9 cellular contexts compared by ENCODE assay signal in the genomic region with DNA sequence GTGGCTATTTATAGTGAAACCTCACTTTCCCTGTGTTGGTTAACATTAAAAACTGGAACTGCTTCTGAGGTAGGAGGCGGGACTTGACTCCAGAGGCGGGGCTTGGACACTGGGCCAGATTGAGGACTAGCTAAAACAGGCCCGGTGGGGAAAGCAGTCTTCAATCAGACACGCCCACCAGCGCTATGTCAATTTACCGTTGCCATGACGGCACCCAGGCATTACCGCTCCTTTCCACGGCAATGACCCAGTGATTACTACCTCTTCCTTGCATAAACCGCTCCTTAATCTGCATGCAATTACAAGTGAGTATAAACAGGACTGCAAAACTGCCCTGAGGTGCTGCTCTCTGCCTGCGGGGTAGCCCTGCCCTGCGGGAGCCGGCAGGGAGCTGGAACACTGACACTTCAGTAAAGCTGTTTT. TPM values are rescaled to one million over a fixed set of nuclear protein-coding genes. Genes with fewer than 3 reads are reported as not detected.
A peak's percentile ranks its signal among the peaks of the same experiment; 100 is the strongest.
DNase-seq lines count a peak whose midpoint lies in the region; ATAC-seq lines count a peak whose summit lies in the region.
"Had no signal": no experiment of that assay in that cellular context is flagged by ENCODE, and none has a peak within 500 bp of the region (broad histone marks: within the 10 kb centered on the region; RNA-seq: fewer than 3 reads in every experiment).

No MANE protein-coding gene starts in this region.

- no peaks in the 10 kb centered on the region for H3K36me3 ChIP-seq in MG63

- peak; percentile 97 for ATAC-seq in sciatic nerve
- ATAC-seq in HG03354 (IDR thresholded peaks at IDR 0.05; ENCODE audit: poor library complexity, severe bottlenecking, unreplicated experiment), result no peak

- in situ Hi-C loops in Caki2 (cut with HindIII; ENCODE audit: low pct_unique_long_range_greater_than_20kb, low sequenced_read_pairs), result no loop called here

- no peak overlapping the region for H3K4me3 ChIP-seq in MG63
- H3K4me3 ChIP-seq: skin epidermis had no signal

- H3K27me3 ChIP-seq in MG63, result no peaks in the 10 kb centered on the region

- DNase-seq in Caki2 (ENCODE audit: low read depth), result peak; percentile 79
- peak; percentile 78 for DNase-seq in MG63
- peak; percentile 90 for DNase-seq in RPMI7951 (ENCODE audit: low read depth)
- DNase-seq in amniotic stem cell (lab: John Stamatoyannopoulos, UW), result peak; percentile 79
- peak; percentile 66 for DNase-seq in hepatic stellate cell (ENCODE audit: low spot score)
- DNase-seq in sciatic nerve (ENCODE audit: low spot score), result peak; percentile 93
- no peak for DNase-seq in OCI-M2 (lab: John Stamatoyannopoulos, UW; ENCODE audit: unreplicated experiment)

- intact Hi-C loops in sciatic nerve (cut with DNase I), result no loop called here

- no peaks in the 10 kb centered on the region for H3K9me3 ChIP-seq in MG63

RNA-seq across cellular contexts. Expression of a gene that starts 35.3 kb away (rescaled TPM):
- total RNA-seq in Caki2 (2014; rRNA removed; shearing (Covaris generic); ENCODE audit: low replicate concordance), result 10.9 and 14.4 TPM in 2 replicates
- 33.5 and 52.8 TPM in 2 replicates for total RNA-seq in MG63 (2014; rRNA removed; shearing (Covaris generic); ENCODE audit: low replicate concordance)
- total RNA-seq in RPMI7951 (2014; rRNA removed; shearing (Covaris generic)), result 48.1 and 57.7 TPM in 2 replicates
- 84.8 TPM for total RNA-seq in sciatic nerve
